ENCODE assay signal across 25 cellular contexts in the genomic region with DNA sequence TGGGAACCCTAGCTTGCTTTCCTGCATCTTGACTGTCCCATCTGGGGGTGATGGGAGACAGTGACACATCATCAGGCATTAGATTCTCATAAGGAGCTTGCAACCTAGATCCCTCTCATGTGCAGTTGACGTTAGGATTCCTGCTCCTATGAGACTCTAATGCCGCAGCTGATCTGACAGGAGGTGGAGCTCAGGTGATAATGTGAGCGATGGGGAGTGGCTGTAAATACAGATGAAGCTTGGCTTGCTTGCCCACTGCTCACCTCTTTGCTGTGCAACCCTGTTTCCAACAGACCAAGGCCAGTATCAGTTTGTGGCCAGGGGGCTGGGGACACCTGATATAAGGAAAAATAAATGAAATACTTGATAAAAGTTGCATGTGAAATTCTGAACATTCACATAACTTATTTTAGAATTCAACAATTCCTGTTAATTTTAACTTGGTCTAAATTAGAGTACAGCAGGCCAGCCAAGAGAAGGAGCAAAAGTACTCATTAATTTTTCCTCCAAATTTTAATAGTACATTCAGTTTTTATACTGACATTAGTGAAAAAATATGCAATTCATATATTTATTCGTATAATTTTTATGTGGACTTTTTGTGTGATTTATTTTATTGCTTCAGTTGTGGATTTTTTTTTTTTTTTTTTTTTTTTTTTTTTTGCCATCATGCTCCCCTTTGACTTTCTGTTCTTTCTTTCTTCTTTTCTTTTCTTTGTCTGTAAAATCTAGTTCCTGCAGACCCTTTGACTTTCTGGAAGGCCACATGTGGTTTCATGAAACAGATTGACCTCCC.
"Had no signal": no experiment of that assay in that cellular context is flagged by ENCODE, and none has a peak within 500 bp of the region (broad histone marks: within the 10 kb centered on the region; RNA-seq: fewer than 3 reads in every experiment).

No MANE protein-coding gene starts in this region.

- H3K9me3 Mint-ChIP-seq: activated T-helper 1 cell treated with anti-CD3 and anti-CD28 coated beads, Interleukin-12 subunit alpha, Interleukin-12 subunit beta, Interleukin-2, Interleukin-4 antibody, amounts not matched to agents 30 ng/mL and 10 ng/mL and 1 ng/mL, durations not matched to agents 14 hours and 24 hours and 36 hours; immature natural killer cell; naive B cell; T-cell; T-helper 2 cell treated with Interferon-gamma antibody and Interleukin-4, amounts not matched to agents 5 μg/mL and 100 μg/mL, for 36 hours had no signal

- H3K4me3 ChIP-seq: adrenal gland, ascending aorta, left lung, lung, psoas muscle, right atrium auricular region, thyroid gland had no signal

- H3K36me3 ChIP-seq: adrenal gland, ascending aorta, brain microvascular endothelial cell, left lung, right atrium auricular region, thyroid gland had no signal

- H3K27me3 ChIP-seq: adrenal gland, ascending aorta, brain microvascular endothelial cell, foreskin keratinocyte, left lung, right atrium auricular region, thyroid gland had no signal

- H3K27ac Mint-ChIP-seq: naive B cell; T-helper 2 cell treated with Interferon-gamma antibody and Interleukin-4, amounts not matched to agents 5 μg/mL and 100 μg/mL, for 36 hours had no signal

- H3K36me3 Mint-ChIP-seq: immature natural killer cell, naive B cell, T-cell had no signal

- H3K27ac ChIP-seq: adrenal gland, ascending aorta, brain microvascular endothelial cell, foreskin keratinocyte, left lung, psoas muscle, thyroid gland, VCaP had no signal

- ATAC-seq: foreskin keratinocyte, left lung, psoas muscle, T-cell had no signal

- H3K9me3 ChIP-seq: adrenal gland, ascending aorta, left lung, psoas muscle, right atrium auricular region, thyroid gland had no signal

- H3K4me3 Mint-ChIP-seq: naive B cell; T-cell; T-helper 2 cell treated with Interferon-gamma antibody and Interleukin-4, amounts not matched to agents 5 μg/mL and 100 μg/mL, for 36 hours had no signal

- DNase-seq: activated CD4-positive, alpha-beta T cell treated with anti-CD3 and anti-CD28 coated beads, Interleukin-2, amount 50 U/mL, for 48 hours; activated CD4-positive, CD25-positive, alpha-beta regulatory T cell treated with anti-CD3 and anti-CD28 coated beads, Interleukin-2, amount 50 U/mL, for 72 hours; activated gamma-delta T cell treated with Interleukin-2 at 50 U/mL for 16 hours; adrenal gland; brain microvascular endothelial cell; caudate nucleus; dermis blood vessel endothelial cell; effector CD8-positive, alpha-beta T cell; foreskin keratinocyte; immature natural killer cell; kidney glomerular epithelial cell; left lung; naive B cell; psoas muscle; stimulated activated CD4-positive, alpha-beta T cell treated with anti-CD3 and anti-CD28 coated beads, Interleukin-4, amount 100 ng/mL, for 24 hours; stimulated activated naive CD4-positive, alpha-beta T cell treated with Interleukin-2 at 50 U/mL for 16 hours; substantia nigra; T-cell; thyroid gland had no signal

- H3K27me3 Mint-ChIP-seq: naive B cell, T-cell had no signal
